Comparison of ENCODE assay signal across 8 cellular contexts in genomic region chr11:36509694-36510566, GRCh38. TPM values are rescaled to one million over a fixed set of nuclear protein-coding genes. Genes with fewer than 3 reads are reported as not detected.
A peak's percentile ranks its signal among the peaks of the same experiment; 100 is the strongest.
DNase-seq lines count a peak whose midpoint lies in the region; ATAC-seq and TF ChIP-seq lines count a peak whose summit lies in the region.

TSS of gene TRAF6 (minus strand) at chr11:36510272. CDS start at chr11:36501515, 8,757 bp downstream.

- H3K4me3 ChIP-seq in SJSA1 (peak within 1 kb of the TSS; percentile 86), gastroesophageal sphincter (peak within 1 kb of the TSS; percentile 78 to 92), neutrophil (ENCODE audit: low read depth in 1 of 2, low read length in 1 of 2) (peak within 1 kb of the TSS; percentile 92 to 96)

- H3K36me3 ChIP-seq in SJSA1 (peaks cover 6% of the 10 kb centered on the region), gastroesophageal sphincter (no peaks in the 10 kb centered on the region), neutrophil (peaks cover 7% of the 10 kb centered on the region)

- TF ChIP-seq POLR2A in gastroesophageal sphincter (IDR thresholded peaks at IDR 0.05): peak; percentile 87 to 89

- peak; percentile 77 for DNase-seq in GDM1 (lab: John Stamatoyannopoulos, UW)
- peak; percentile 84 for DNase-seq in H4 (ENCODE audit: low spot score)
- DNase-seq in SJSA1 (ENCODE audit: low read depth in 1 of 2, low spot score in 2 of 2): peak; percentile 89 to 95
- DNase-seq in activated naive CD4-positive, alpha-beta T cell (lab: John Stamatoyannopoulos, UW): peak; percentile 79 to 91 (median 86)
- DNase-seq in substantia nigra (lab: John Stamatoyannopoulos, UW): peak in 48 of 49 donors; percentile 38 to 91 (median 80)

- peaks cover 8% of the 10 kb centered on the region for H3K9me3 ChIP-seq in SJSA1 (replicated peaks)
- peaks cover 0 to 9% (median 0%) of the 10 kb centered on the region in 3 donors for H3K9me3 ChIP-seq in gastroesophageal sphincter
- no peaks in the 10 kb centered on the region for H3K9me3 ChIP-seq in neutrophil

- TF ChIP-seq CTCF in LNCAP (IDR thresholded peaks at IDR 0.05) (peak; percentile 92), gastroesophageal sphincter (IDR thresholded peaks at IDR 0.05) (peak in 3 of 4 experiments; percentile 85 to 87 (median 86)), neutrophil (IDR thresholded peaks at IDR 0.05) (peak; percentile 88)

- H3K27ac ChIP-seq in SJSA1: peak within 1 kb of the TSS; percentile 81
- H3K27ac ChIP-seq in gastroesophageal sphincter: peak within 1 kb of the TSS; percentile 67 to 93 (median 88)
- peak within 1 kb of the TSS; percentile 89 for H3K27ac ChIP-seq in neutrophil
- peak within 1 kb of the TSS; percentile 81 for H3K27ac ChIP-seq in substantia nigra (ENCODE audit: low read depth, low read length, poor library complexity, severe bottlenecking)

- 0 to 2% methylated on average over 1 to 24 of the region's 80 CpGs for WGBS in gastroesophageal sphincter (ENCODE audit: low coverage in 1 of 2), 2 donors

- H3K4me1 ChIP-seq in SJSA1 (replicated peaks) (peaks cover 8% of the 10 kb centered on the region; the same call in 1 of the 2 replicates), gastroesophageal sphincter (peaks cover 0 to 40% (median 10%) of the 10 kb centered on the region in 3 donors), neutrophil (ENCODE audit: control insufficient read depth in 1 of 2, insufficient read depth in 1 of 2, low read depth in 1 of 2, low read length in 1 of 2) (peaks cover 22 to 26% of the 10 kb centered on the region in 2 experiments)

- TF ChIP-seq EP300 in gastroesophageal sphincter (IDR thresholded peaks at IDR 0.05): no peak

- ATAC-seq in gastroesophageal sphincter: peak; percentile 95

- no peaks in the 10 kb centered on the region for H3K27me3 ChIP-seq in SJSA1 (replicated peaks)
- no peaks in the 10 kb centered on the region for H3K27me3 ChIP-seq in gastroesophageal sphincter
- no peaks in the 10 kb centered on the region for H3K27me3 ChIP-seq in neutrophil

RNA-seq across cellular contexts. Expression of gene TRAF6, which starts in this region (rescaled TPM):
- total RNA-seq in H4 (2014; rRNA removed; shearing (Covaris generic)): 8.8 and 9.1 TPM in 2 replicates
- 7.7 and 9.2 TPM in 2 replicates for total RNA-seq in SJSA1 (2014; rRNA removed; shearing (Covaris generic))
- total RNA-seq in gastroesophageal sphincter: 10 to 100 TPM; 13.5 to 17.0 (median 16.1) TPM

Comparison
In these comparisons a context has a peak if more than half of its experiments do, and no peak if none do; other contexts are left out.
1. Peak in every context shown above with its lines: DNase-seq, ATAC-seq, H3K4me3 ChIP-seq and H3K27ac ChIP-seq.